Comparison of ENCODE assay signal across 22 cellular contexts in the genomic region with DNA sequence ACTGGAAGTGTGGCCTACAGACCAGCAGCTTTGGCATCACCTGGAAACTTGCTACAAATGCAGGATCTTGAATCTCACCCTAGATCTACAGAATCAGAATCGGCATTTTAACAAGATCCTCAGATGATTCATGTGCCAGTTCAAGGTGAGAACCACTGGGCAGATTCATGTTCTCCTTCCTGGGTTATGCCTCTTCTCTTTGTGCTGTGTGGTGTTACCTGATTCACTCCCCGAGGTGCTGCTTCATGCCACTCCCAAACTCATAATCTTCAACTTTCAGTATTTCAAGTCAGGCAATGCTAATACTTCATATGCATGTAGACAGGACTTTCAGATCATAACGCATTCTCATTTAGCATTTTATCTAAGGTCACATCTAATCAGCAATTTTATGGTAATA.
"Had no signal": no experiment of that assay in that cellular context is flagged by ENCODE, and none has a peak within 500 bp of the region (broad histone marks: within the 10 kb centered on the region; RNA-seq: fewer than 3 reads in every experiment).

No MANE protein-coding gene starts in this region.

- H3K4me3 ChIP-seq: heart right ventricle, lung, mucosa of descending colon, pancreas, right lobe of liver, tibial nerve, upper lobe of left lung had no signal

- H3K4me1 ChIP-seq: pancreas had no signal

- ATAC-seq: effector memory CD8-positive, alpha-beta T cell; foreskin keratinocyte; heart right ventricle; mucosa of descending colon; natural killer cell treated with Interleukin-12 subunit alpha and Interleukin-12 subunit beta and Interleukin-15 and Interleukin-18, amount 100 ng/mL, for 72 hours; pancreas; right lobe of liver; stimulated activated naive CD8-positive, alpha-beta T cell treated with anti-CD3 and anti-CD28 coated beads, Interleukin-15, amount 100 ng/mL, for 72 hours had no signal

- H3K27ac ChIP-seq: foreskin keratinocyte, heart right ventricle, neutrophil, pancreas, right lobe of liver had no signal

- H3K9me3 ChIP-seq: mucosa of descending colon, neutrophil, pancreas, right lobe of liver, tibial nerve, upper lobe of left lung had no signal

- DNase-seq: cortex of kidney; effector memory CD8-positive, alpha-beta T cell; foreskin keratinocyte; glutamatergic neuron; heart right ventricle; hippocampal formation; islet precursor cell; mucosa of descending colon; naive B cell; pancreas; retina; right lobe of liver; small intestine; stimulated activated CD4-positive, alpha-beta T cell treated with anti-CD3 and anti-CD28 coated beads, Interleukin-15, amount 100 ng/mL, for 24 hours; stimulated activated CD4-positive, alpha-beta T cell treated with anti-CD3 and anti-CD28 coated beads, Interleukin-2, amount 100 ng/mL, for 48 hours; stimulated activated naive CD4-positive, alpha-beta T cell; stimulated activated naive CD8-positive, alpha-beta T cell treated with anti-CD3 and anti-CD28 coated beads, Interleukin-15, amount 100 ng/mL, for 72 hours; upper lobe of left lung had no signal

- H3K27me3 ChIP-seq: foreskin keratinocyte, heart right ventricle, neutrophil, pancreas, right lobe of liver, tibial nerve, upper lobe of left lung had no signal

- H3K36me3 ChIP-seq: heart right ventricle, neutrophil, pancreas, right lobe of liver, tibial nerve, upper lobe of left lung had no signal
